Comparison of ENCODE assay signal across 16 cellular contexts in genomic region chr4:105232374-105232773, GRCh38.
A peak's percentile ranks its signal among the peaks of the same experiment; 100 is the strongest.
DNase-seq lines count a peak whose midpoint lies in the region; ATAC-seq and TF ChIP-seq lines count a peak whose summit lies in the region.
"Had no signal": no experiment of that assay in that cellular context is flagged by ENCODE, and none has a peak within 500 bp of the region (broad histone marks: within the 10 kb centered on the region; RNA-seq: fewer than 3 reads in every experiment).

No MANE protein-coding gene starts in this region.

- TF ChIP-seq CTCF in fibroblast of villous mesenchyme (IDR thresholded peaks at IDR 0.05; ENCODE audit: insufficient read depth, low read depth, low read length): no peak
- TF ChIP-seq CTCF in nephron (IDR thresholded peaks at IDR 0.05; ENCODE audit: unreplicated experiment in 3 of 3): no peak

- CTCF ChIA-PET in activated CD4-positive, alpha-beta memory T cell treated with anti-CD3 and anti-CD28 coated beads, Interleukin-2, amount 10 ng/mL, durations not matched to agents 7 days and 5 days (lab: Charles Lee): interaction anchor here (1.5 kb wide), 1 partner anchor 242 kb away, joined by 4 read pairs; the partner anchor contains the start of gene PPA2

- DNase-seq in LHCN-M2 (ENCODE audit: low read depth) (peak; percentile 20), fibroblast of villous mesenchyme (ENCODE audit: low read depth) (peak; percentile 22), NCI-H2227 (lab: John Stamatoyannopoulos, UW; ENCODE audit: unreplicated experiment) (no peak)
- DNase-seq in activated CD4-positive, alpha-beta memory T cell treated with anti-CD3 and anti-CD28 coated beads, Interleukin-2, amount 10 ng/mL, durations not matched to agents 7 days and 5 days: no peak
- DNase-seq: AML-193; CD4-positive, CD25-positive, alpha-beta regulatory T cell; DMS79; HCEC 1CT; HFFc6; KBM-7 had no signal

- peaks cover 35% of the 10 kb centered on the region for H3K36me3 Mint-ChIP-seq in nephron (ENCODE audit: low read depth)
- H3K36me3 Mint-ChIP-seq in activated CD4-positive, alpha-beta memory T cell treated with anti-CD3 and anti-CD28 coated beads, Interleukin-2, amount 10 ng/mL, durations not matched to agents 7 days and 5 days (ENCODE audit: low read depth): peaks cover 33% of the 10 kb centered on the region

- no peak for ATAC-seq in GM18520 (IDR thresholded peaks at IDR 0.05; ENCODE audit: unreplicated experiment)
- no peak for ATAC-seq in HG03196 (IDR thresholded peaks at IDR 0.05; ENCODE audit: unreplicated experiment)
- ATAC-seq: A549, GM12878 had no signal

- H3K4me3 Mint-ChIP-seq in nephron: no peak overlapping the region
- H3K4me3 Mint-ChIP-seq in activated CD4-positive, alpha-beta memory T cell treated with anti-CD3 and anti-CD28 coated beads, Interleukin-2, amount 10 ng/mL, durations not matched to agents 7 days and 5 days: no peak overlapping the region
- H3K4me3 Mint-ChIP-seq: HFFc6 had no signal

- no peak overlapping the region for H3K4me3 ChIP-seq in fibroblast of villous mesenchyme (ENCODE audit: low read depth, low read length)
- H3K4me3 ChIP-seq: A549, BLaER1, GM12878 had no signal

- no peaks in the 10 kb centered on the region for H3K9me3 Mint-ChIP-seq in nephron
- peaks cover 6% of the 10 kb centered on the region for H3K9me3 Mint-ChIP-seq in activated CD4-positive, alpha-beta memory T cell treated with anti-CD3 and anti-CD28 coated beads, Interleukin-2, amount 10 ng/mL, durations not matched to agents 7 days and 5 days
- H3K9me3 Mint-ChIP-seq: CD4-positive, CD25-positive, alpha-beta regulatory T cell; HFFc6 had no signal

- no peaks in the 10 kb centered on the region for H3K27me3 Mint-ChIP-seq in nephron (ENCODE audit: low read depth)
- H3K27me3 Mint-ChIP-seq in activated CD4-positive, alpha-beta memory T cell treated with anti-CD3 and anti-CD28 coated beads, Interleukin-2, amount 10 ng/mL, durations not matched to agents 7 days and 5 days: no peaks in the 10 kb centered on the region
- H3K27me3 Mint-ChIP-seq: CD4-positive, CD25-positive, alpha-beta regulatory T cell had no signal

- peaks cover 25% of the 10 kb centered on the region for H3K4me1 Mint-ChIP-seq in nephron
- H3K4me1 Mint-ChIP-seq in activated CD4-positive, alpha-beta memory T cell treated with anti-CD3 and anti-CD28 coated beads, Interleukin-2, amount 10 ng/mL, durations not matched to agents 7 days and 5 days: peaks cover 14% of the 10 kb centered on the region

- peak overlapping the region in 2 of 3 experiments; percentile 5 to 17 for H3K27ac Mint-ChIP-seq in nephron
- H3K27ac Mint-ChIP-seq in activated CD4-positive, alpha-beta memory T cell treated with anti-CD3 and anti-CD28 coated beads, Interleukin-2, amount 10 ng/mL, durations not matched to agents 7 days and 5 days: no peak overlapping the region
- H3K27ac Mint-ChIP-seq: HFFc6 had no signal

- POLR2A ChIA-PET in activated CD4-positive, alpha-beta memory T cell treated with anti-CD3 and anti-CD28 coated beads, Interleukin-2, amount 10 ng/mL, durations not matched to agents 7 days and 5 days (lab: Charles Lee): no interaction called here

Comparison
In these comparisons a context has a peak if more than half of its experiments do, and no peak if none do; other contexts are left out.
1. DNase-seq: peak in LHCN-M2 (single experiment) and fibroblast of villous mesenchyme (single experiment); none in NCI-H2227 (single experiment) and activated CD4-positive, alpha-beta memory T cell treated with anti-CD3 and anti-CD28 coated beads, Interleukin-2, amount 10 ng/mL, durations not matched to agents 7 days and 5 days (single experiment).